ENCODE assay signal across 15 cellular contexts in the genomic region with DNA sequence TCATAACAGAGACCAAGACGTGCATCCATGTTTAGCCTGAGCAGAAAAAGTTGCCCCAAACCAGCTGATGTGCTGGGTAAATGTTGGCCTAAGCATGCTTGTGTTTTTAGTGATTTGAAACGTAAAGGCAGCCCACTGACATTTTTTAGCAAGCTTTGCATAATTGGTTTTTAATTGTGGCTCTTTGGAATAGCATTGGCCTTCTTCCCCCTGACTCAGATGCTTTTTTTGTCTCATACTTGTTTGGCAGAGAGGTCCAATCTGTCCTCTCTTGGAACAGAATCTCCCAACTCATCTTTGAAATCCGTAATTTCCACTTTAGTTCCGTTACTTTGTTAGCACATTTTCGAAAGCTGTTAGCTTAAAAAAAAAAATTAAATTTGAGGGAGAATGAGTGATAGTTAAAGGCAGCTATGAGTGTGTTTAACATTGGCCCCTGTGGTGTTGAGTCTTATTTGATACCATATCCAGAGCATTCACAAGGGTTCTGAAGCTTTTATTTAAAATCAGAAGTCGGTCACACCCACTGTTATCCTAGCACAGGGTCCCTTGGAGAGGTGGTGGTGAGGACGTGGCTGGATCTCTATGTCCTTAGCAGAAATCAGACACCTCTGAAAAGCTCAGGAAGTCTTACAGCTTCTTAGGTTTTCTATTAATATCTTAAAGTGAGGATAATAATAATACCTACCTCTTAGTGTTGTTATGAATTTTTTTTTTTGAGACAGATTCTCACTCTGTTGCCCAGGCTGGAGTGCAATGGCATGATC. TPM values are rescaled to one million over a fixed set of nuclear protein-coding genes. Genes with fewer than 3 reads are reported as not detected.
DNase-seq lines count a peak whose midpoint lies in the region; ATAC-seq and TF ChIP-seq lines count a peak whose summit lies in the region.
"Had no signal": no experiment of that assay in that cellular context is flagged by ENCODE, and none has a peak within 500 bp of the region (broad histone marks: within the 10 kb centered on the region; RNA-seq: fewer than 3 reads in every experiment).

No MANE protein-coding gene starts in this region.

- ATAC-seq in left ventricle myocardium superior (peak; percentile 8), gastrocnemius medialis (peak; percentile 76 to 84), GM21515 (IDR thresholded peaks at IDR 0.05; ENCODE audit: unreplicated experiment) (no peak), GM18868 (IDR thresholded peaks at IDR 0.05; ENCODE audit: unreplicated experiment) (no peak)
- no peak for ATAC-seq in naive thymus-derived CD4-positive, alpha-beta T cell

- no peak overlapping the region for H2BK120ac ChIP-seq in mesendoderm (ENCODE audit: low read depth, low read length)

- H3K9me3 Mint-ChIP-seq in naive thymus-derived CD4-positive, alpha-beta T cell: no peaks in the 10 kb centered on the region
- H3K9me3 Mint-ChIP-seq: activated T-helper 2 cell treated with anti-CD3 and anti-CD28 coated beads, Interferon-gamma antibody, Interleukin-2, Interleukin-4, amounts not matched to agents 10 μg/mL and 5 μg/mL and 100 μg/mL, durations not matched to agents 14 hours and 24 hours and 36 hours; CD4-positive, alpha-beta memory T cell; memory B cell had no signal

- H3K4ac ChIP-seq in mesendoderm (ENCODE audit: low read depth, low read length): no peak overlapping the region

- no CpG with 5 or more reads among the region's 7 CpGs for WGBS in mesendoderm (ENCODE audit: extremely low coverage, insufficient coverage, low lambda C conversion rate)

- H3K36me3 ChIP-seq in adipocyte (ENCODE audit: control insufficient read depth, insufficient read depth, low read length, severe bottlenecking) (peaks cover 49% of the 10 kb centered on the region), gastrocnemius medialis (peaks cover 0 to 29% of the 10 kb centered on the region in 2 donors), mesendoderm (ENCODE audit: control insufficient read depth, insufficient read depth, low read length) (peaks cover 19% of the 10 kb centered on the region)
- H3K36me3 ChIP-seq in naive thymus-derived CD4-positive, alpha-beta T cell (ENCODE audit: control insufficient read depth in 2 of 3, insufficient read depth in 3 of 3, low read length in 3 of 3): no peaks in the 10 kb centered on the region
- H3K36me3 ChIP-seq: WERI-Rb-1 had no signal

- no peak for TF ChIP-seq POLR2A in gastrocnemius medialis (IDR thresholded peaks at IDR 0.05)

- H3K9ac ChIP-seq in adipocyte (ENCODE audit: low read length): peak overlapping the region; percentile 67
- H3K9ac ChIP-seq in mesendoderm (ENCODE audit: low read length): no peak overlapping the region

- no peak overlapping the region for H2BK5ac ChIP-seq in mesendoderm (ENCODE audit: low read length)

- in situ Hi-C loops in gastrocnemius medialis (cut with MboI; ENCODE audit: low sequenced_read_pairs in 4 of 4): no loop called here

- H3K27me3 Mint-ChIP-seq in naive thymus-derived CD4-positive, alpha-beta T cell: peaks cover 0 to 3% (median 0%) of the 10 kb centered on the region in 5 donors
- H3K27me3 Mint-ChIP-seq: memory B cell had no signal

- DNase-seq in AG10803 (ENCODE audit: low read depth) (peak; percentile 56), adipocyte (ENCODE audit: low read depth) (no peak), left ventricle myocardium superior (no peak), gastrocnemius medialis (peak; percentile 42 to 65), mesendoderm (no peak)
- DNase-seq in naive thymus-derived CD4-positive, alpha-beta T cell: no peak
- DNase-seq: ACHN; CD4-positive, alpha-beta memory T cell; NCI-H187 treated with DMSO at 0.1 percent for 48 hours; small intestine; WERI-Rb-1 had no signal

- H3K27ac Mint-ChIP-seq in naive thymus-derived CD4-positive, alpha-beta T cell: no peak overlapping the region
- H3K27ac Mint-ChIP-seq: activated T-helper 2 cell treated with anti-CD3 and anti-CD28 coated beads, Interferon-gamma antibody, Interleukin-2, Interleukin-4, amounts not matched to agents 10 μg/mL and 5 μg/mL and 100 μg/mL, durations not matched to agents 14 hours and 24 hours and 36 hours; CD4-positive, alpha-beta memory T cell; memory B cell had no signal

- H3K79me2 ChIP-seq in mesendoderm (ENCODE audit: control insufficient read depth, insufficient read depth, low read length): no peaks in the 10 kb centered on the region

- H3K27ac ChIP-seq in gastrocnemius medialis (peak overlapping the region; percentile 78 to 93 (median 84)), mesendoderm (ENCODE audit: low read depth, low read length) (no peak overlapping the region)
- no peak overlapping the region for H3K27ac ChIP-seq in naive thymus-derived CD4-positive, alpha-beta T cell (ENCODE audit: low read depth, low read length)
- H3K27ac ChIP-seq: WERI-Rb-1 had no signal

- H3K27me3 ChIP-seq in adipocyte (replicated peaks; ENCODE audit: control insufficient read depth, insufficient read depth, low read length) (no peaks in the 10 kb centered on the region), gastrocnemius medialis (no peaks in the 10 kb centered on the region), mesendoderm (ENCODE audit: insufficient read depth, low read length, poor library complexity) (no peaks in the 10 kb centered on the region)
- no peaks in the 10 kb centered on the region for H3K27me3 ChIP-seq in naive thymus-derived CD4-positive, alpha-beta T cell (ENCODE audit: control insufficient read depth in 2 of 2, insufficient read depth in 2 of 2, low read length in 2 of 2)

- no peak overlapping the region for H4K5ac ChIP-seq in mesendoderm (ENCODE audit: low read length)

- intact Hi-C loops in left ventricle myocardium superior (cut with micrococcal nuclease) (no loop called here), gastrocnemius medialis (cut with DNase I; ENCODE audit: low total_unique reads) (no loop called here)
- intact Hi-C loops in naive thymus-derived CD4-positive, alpha-beta T cell (cut with micrococcal nuclease): no loop called here

- POLR2A ChIA-PET in naive thymus-derived CD4-positive, alpha-beta T cell (lab: Charles Lee): no interaction called here

- H3K4me1 Mint-ChIP-seq in naive thymus-derived CD4-positive, alpha-beta T cell: peaks cover 0 to 6% (median 0%) of the 10 kb centered on the region in 7 donors
- H3K4me1 Mint-ChIP-seq: CD4-positive, alpha-beta memory T cell had no signal

- H2AK5ac ChIP-seq in mesendoderm (ENCODE audit: low read length): no peak overlapping the region

- H3K4me3 ChIP-seq in AG10803 (ENCODE audit: low read length): no peak overlapping the region
- H3K4me3 ChIP-seq in adipocyte (ENCODE audit: low read length): peak overlapping the region; percentile 46
- peak overlapping the region; percentile 1 to 20 (median 14) for H3K4me3 ChIP-seq in gastrocnemius medialis
- no peak overlapping the region for H3K4me3 ChIP-seq in mesendoderm (ENCODE audit: low read length)
- no peak overlapping the region for H3K4me3 ChIP-seq in naive thymus-derived CD4-positive, alpha-beta T cell (ENCODE audit: low read length)

- H3K4me2 ChIP-seq in mesendoderm (ENCODE audit: low read length): no peak overlapping the region

- TF ChIP-seq CTCF in AG10803 (conservative IDR thresholded peaks at IDR 0.05; ENCODE audit: low read length) (no peak), gastrocnemius medialis (IDR thresholded peaks at IDR 0.05 in 4 of 5, conservative IDR thresholded peaks at IDR 0.05 in 1 of 5) (no peak)

- H3K36me3 Mint-ChIP-seq in naive thymus-derived CD4-positive, alpha-beta T cell: peaks cover 0 to 1% (median 0%) of the 10 kb centered on the region in 5 donors
- H3K36me3 Mint-ChIP-seq: CD4-positive, alpha-beta memory T cell had no signal

- no peak overlapping the region for H4K8ac ChIP-seq in mesendoderm (ENCODE audit: low read depth, low read length)

- H3K9me3 ChIP-seq in adipocyte (ENCODE audit: control insufficient read depth, low read length) (no peaks in the 10 kb centered on the region), gastrocnemius medialis (no peaks in the 10 kb centered on the region)
- H3K9me3 ChIP-seq in naive thymus-derived CD4-positive, alpha-beta T cell (ENCODE audit: control insufficient read depth in 2 of 3, low read length in 3 of 3): no peaks in the 10 kb centered on the region

- H3K4me3 Mint-ChIP-seq in naive thymus-derived CD4-positive, alpha-beta T cell: no peak overlapping the region
- H3K4me3 Mint-ChIP-seq: CD4-positive, alpha-beta memory T cell; memory B cell had no signal

- H3K4me1 ChIP-seq in adipocyte (ENCODE audit: control insufficient read depth, insufficient read depth, low read length) (peaks cover 64% of the 10 kb centered on the region), gastrocnemius medialis (peaks cover 69 to 84% of the 10 kb centered on the region in 2 donors), mesendoderm (ENCODE audit: control insufficient read depth, low read depth, low read length) (peaks cover 4% of the 10 kb centered on the region)
- H3K4me1 ChIP-seq in naive thymus-derived CD4-positive, alpha-beta T cell (ENCODE audit: control insufficient read depth in 2 of 2, insufficient read depth in 2 of 2, low read length in 2 of 2): no peaks in the 10 kb centered on the region

- CTCF ChIA-PET in naive thymus-derived CD4-positive, alpha-beta T cell (lab: Charles Lee): interaction anchor here (1.5 kb wide), 1 partner anchor 19 kb away, joined by 4 read pairs; no protein-coding TSS in a partner anchor

- no peak overlapping the region for H3K23ac ChIP-seq in mesendoderm (ENCODE audit: low read length)

- peaks cover 20% of the 10 kb centered on the region for H3K79me1 ChIP-seq in mesendoderm (ENCODE audit: low read length)

- no peak overlapping the region for H3K18ac ChIP-seq in mesendoderm (ENCODE audit: low read length)

- H3K56ac ChIP-seq in mesendoderm (ENCODE audit: low read length): no peak overlapping the region

- H2BK15ac ChIP-seq in mesendoderm (replicated peaks; ENCODE audit: low read depth): no peak overlapping the region

RNA-seq across cellular contexts. Expression of gene JDP2, which starts 15.6 kb away (rescaled TPM):
- 24.7 TPM for total RNA-seq in left ventricle myocardium superior
- 10 to 100 TPM; 17.3 to 80.2 (median 31.7) TPM for total RNA-seq in gastrocnemius medialis
- polyA plus RNA-seq in mesendoderm (2013, experiment 1 of 2): 27.4 TPM
- polyA plus RNA-seq in mesendoderm (2013, experiment 2 of 2): 28.8 TPM
- total RNA-seq in naive thymus-derived CD4-positive, alpha-beta T cell: 10 to 100 TPM in 1 of 5 experiments, 1 to 10 TPM in 2, under 1 TPM in 2; 0.86 to 29.0 (median 1.5) TPM
- polyA plus RNA-seq in naive thymus-derived CD4-positive, alpha-beta T cell: not detected

Comparison
In these comparisons a context has a peak if more than half of its experiments do, and no peak if none do; other contexts are left out.
1. DNase-seq: peak in AG10803 (single experiment) and gastrocnemius medialis (2 of 2); none in adipocyte (single experiment), left ventricle myocardium superior (single experiment), mesendoderm (single experiment) and naive thymus-derived CD4-positive, alpha-beta T cell (0 of 9).
2. H3K4me3 ChIP-seq: peak in adipocyte (single experiment) and gastrocnemius medialis (4 of 4); none in AG10803 (single experiment), mesendoderm (single experiment) and naive thymus-derived CD4-positive, alpha-beta T cell (single experiment).
3. ATAC-seq: peak in left ventricle myocardium superior (single experiment) and gastrocnemius medialis (2 of 2); none in GM21515 (single experiment), GM18868 (single experiment) and naive thymus-derived CD4-positive, alpha-beta T cell (single experiment).
4. H3K27ac ChIP-seq: peak in gastrocnemius medialis (4 of 4); none in mesendoderm (single experiment) and naive thymus-derived CD4-positive, alpha-beta T cell (single experiment).